In the genomic region with DNA sequence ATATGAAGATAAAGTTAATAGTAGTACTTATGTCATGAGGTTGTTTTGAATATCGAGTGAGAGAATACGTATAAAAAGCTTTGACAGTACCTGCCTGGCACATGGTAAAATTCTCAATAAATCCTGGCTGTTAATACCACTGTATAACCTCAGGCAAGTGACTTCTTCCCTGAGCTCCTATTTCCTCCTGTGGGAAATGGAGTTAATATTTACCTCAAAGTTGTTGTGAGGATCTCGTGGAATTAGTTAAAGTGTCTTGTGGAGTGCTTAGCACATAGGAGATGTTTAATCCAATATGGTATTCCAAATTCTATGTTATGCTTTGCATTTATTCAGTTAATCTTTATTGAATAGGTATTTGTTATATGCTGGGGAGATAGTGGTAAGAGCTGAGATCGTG, we compare ENCODE assay signal across 16 cellular contexts. TPM values are rescaled to one million over a fixed set of nuclear protein-coding genes. Genes with fewer than 3 reads are reported as not detected.
DNase-seq lines count a peak whose midpoint lies in the region; ATAC-seq, FAIRE-seq and TF ChIP-seq lines count a peak whose summit lies in the region.
"Had no signal": no experiment of that assay in that cellular context is flagged by ENCODE, and none has a peak within 500 bp of the region (broad histone marks: within the 10 kb centered on the region; RNA-seq: fewer than 3 reads in every experiment).

No MANE protein-coding gene starts in this region.

- peaks cover 6% of the 10 kb centered on the region for H3K4me1 Mint-ChIP-seq in activated naive CD8-positive, alpha-beta T cell treated with anti-CD3 and anti-CD28 coated beads, Interleukin-2, amount 50 U/mL, for 24 hours
- peaks cover 5% of the 10 kb centered on the region for H3K4me1 Mint-ChIP-seq in stimulated activated memory B cell treated with anti-CD40 and anti-IgM and Interleukin-4, amounts not matched to agents 10 μg/mL and 1 μg/mL and 100 μg/mL, for 72 hours
- H3K4me1 Mint-ChIP-seq: IgD-negative memory B cell had no signal

- peak; percentile 65 for ATAC-seq in left lung
- no peak for ATAC-seq in activated naive CD8-positive, alpha-beta T cell treated with anti-CD3 and anti-CD28 coated beads, Interleukin-2, amount 50 U/mL, for 24 hours
- ATAC-seq in stimulated activated memory B cell treated with anti-CD40 and anti-IgM and Interleukin-4, amounts not matched to agents 10 μg/mL and 1 μg/mL and 100 μg/mL, for 72 hours = no peak
- ATAC-seq: GM12878, HCT116 had no signal

- H3K9me3 Mint-ChIP-seq in activated naive CD8-positive, alpha-beta T cell treated with anti-CD3 and anti-CD28 coated beads, Interleukin-2, amount 50 U/mL, for 24 hours = no peaks in the 10 kb centered on the region
- no peaks in the 10 kb centered on the region for H3K9me3 Mint-ChIP-seq in stimulated activated memory B cell treated with anti-CD40 and anti-IgM and Interleukin-4, amounts not matched to agents 10 μg/mL and 1 μg/mL and 100 μg/mL, for 72 hours
- H3K9me3 Mint-ChIP-seq: CD8-positive, alpha-beta memory T cell; IgD-negative memory B cell had no signal

- no peak overlapping the region for H3K27ac ChIP-seq in kidney (ENCODE audit: low read depth in 2 of 2, low read length in 2 of 2)
- no peak overlapping the region for H3K27ac ChIP-seq in left lung
- H3K27ac ChIP-seq: BLaER1, GM23248 had no signal

- H3K27ac Mint-ChIP-seq in activated naive CD8-positive, alpha-beta T cell treated with anti-CD3 and anti-CD28 coated beads, Interleukin-2, amount 50 U/mL, for 24 hours = no peak overlapping the region
- H3K27ac Mint-ChIP-seq in stimulated activated memory B cell treated with anti-CD40 and anti-IgM and Interleukin-4, amounts not matched to agents 10 μg/mL and 1 μg/mL and 100 μg/mL, for 72 hours = no peak overlapping the region
- H3K27ac Mint-ChIP-seq: IgD-negative memory B cell had no signal

- H3K27me3 ChIP-seq in left lung = no peaks in the 10 kb centered on the region
- H3K27me3 ChIP-seq: BLaER1 had no signal

- FAIRE-seq in RCC 7860 (lab: Jason Lieb, UNC) (peak; percentile 78), kidney (lab: Jason Lieb, UNC) (peak; percentile 50)
- FAIRE-seq: GM12878, GM18507, H54 had no signal

- H3K4me3 Mint-ChIP-seq in activated naive CD8-positive, alpha-beta T cell treated with anti-CD3 and anti-CD28 coated beads, Interleukin-2, amount 50 U/mL, for 24 hours = no peak overlapping the region
- H3K4me3 Mint-ChIP-seq in stimulated activated memory B cell treated with anti-CD40 and anti-IgM and Interleukin-4, amounts not matched to agents 10 μg/mL and 1 μg/mL and 100 μg/mL, for 72 hours = no peak overlapping the region
- H3K4me3 Mint-ChIP-seq: CD8-positive, alpha-beta memory T cell; IgD-negative memory B cell had no signal

- H3K36me3 ChIP-seq in kidney (ENCODE audit: control insufficient read depth in 1 of 2, insufficient read depth in 2 of 2, low read length in 2 of 2) (no peaks in the 10 kb centered on the region), left lung (no peaks in the 10 kb centered on the region)
- H3K36me3 ChIP-seq: BLaER1 had no signal

- intact Hi-C loops in kidney (cut with DNase I) = no loop called here
- intact Hi-C loops in left lung (cut with DNase I) = no loop called here

- no peak overlapping the region for H3K4me3 ChIP-seq in kidney (ENCODE audit: low read length in 2 of 2)
- no peak overlapping the region for H3K4me3 ChIP-seq in left lung
- H3K4me3 ChIP-seq: BLaER1, GM12878, GM23248 had no signal

- no peak overlapping the region for H3K9ac ChIP-seq in kidney (ENCODE audit: low read length in 2 of 2)
- H3K9ac ChIP-seq: BLaER1, GM23248 had no signal

- H3K27me3 Mint-ChIP-seq in activated naive CD8-positive, alpha-beta T cell treated with anti-CD3 and anti-CD28 coated beads, Interleukin-2, amount 50 U/mL, for 24 hours = no peaks in the 10 kb centered on the region
- H3K27me3 Mint-ChIP-seq in stimulated activated memory B cell treated with anti-CD40 and anti-IgM and Interleukin-4, amounts not matched to agents 10 μg/mL and 1 μg/mL and 100 μg/mL, for 72 hours = no peaks in the 10 kb centered on the region
- H3K27me3 Mint-ChIP-seq: CD8-positive, alpha-beta memory T cell; IgD-negative memory B cell had no signal

- H3K9me3 ChIP-seq in kidney (ENCODE audit: control insufficient read depth in 1 of 2, low read length in 2 of 2) (no peaks in the 10 kb centered on the region), left lung (no peaks in the 10 kb centered on the region)
- H3K9me3 ChIP-seq: BLaER1, Caco-2 had no signal

- DNase-seq in RCC 7860 (ENCODE audit: low spot score) (no peak), kidney (no peak), left lung (no peak), renal cortical epithelial cell (ENCODE audit: low read depth) (peak; percentile 86), AG08396 (ENCODE audit: low spot score) (no peak)
- DNase-seq in activated naive CD8-positive, alpha-beta T cell treated with anti-CD3 and anti-CD28 coated beads, Interleukin-2, amount 50 U/mL, for 24 hours = no peak
- DNase-seq: Caco-2; CD8-positive, alpha-beta memory T cell; GM23248 had no signal

- H3K36me3 Mint-ChIP-seq in activated naive CD8-positive, alpha-beta T cell treated with anti-CD3 and anti-CD28 coated beads, Interleukin-2, amount 50 U/mL, for 24 hours (ENCODE audit: low read depth) = peaks cover 2% of the 10 kb centered on the region
- no peaks in the 10 kb centered on the region for H3K36me3 Mint-ChIP-seq in stimulated activated memory B cell treated with anti-CD40 and anti-IgM and Interleukin-4, amounts not matched to agents 10 μg/mL and 1 μg/mL and 100 μg/mL, for 72 hours

- TF ChIP-seq CTCF in kidney (IDR thresholded peaks at IDR 0.05; ENCODE audit: borderline replicate concordance, extremely low read depth, insufficient read depth) (no peak), left lung (IDR thresholded peaks at IDR 0.05) (no peak)

- H3K4me1 ChIP-seq in kidney (ENCODE audit: control insufficient read depth in 1 of 2, insufficient read depth in 1 of 2, low read depth in 1 of 2, low read length in 2 of 2) (peaks cover 3 to 5% of the 10 kb centered on the region in 2 donors), left lung (peaks cover 6 to 7% of the 10 kb centered on the region in 2 donors)
- H3K4me1 ChIP-seq: Caco-2 had no signal

RNA-seq across cellular contexts. Expression of gene FOCAD, which starts 18.5 kb away (rescaled TPM):
- total RNA-seq in kidney (35.7 TPM), left lung (10 to 100 TPM; 39.8 to 43.1 TPM), renal cortical epithelial cell (53.5 and 118 TPM in 2 replicates)
- polyA plus RNA-seq in kidney (ENCODE audit: insufficient read depth, low read depth, low replicate concordance) = 12.2 TPM
